ENCODE assay signal across 2 cellular contexts in the genomic region with DNA sequence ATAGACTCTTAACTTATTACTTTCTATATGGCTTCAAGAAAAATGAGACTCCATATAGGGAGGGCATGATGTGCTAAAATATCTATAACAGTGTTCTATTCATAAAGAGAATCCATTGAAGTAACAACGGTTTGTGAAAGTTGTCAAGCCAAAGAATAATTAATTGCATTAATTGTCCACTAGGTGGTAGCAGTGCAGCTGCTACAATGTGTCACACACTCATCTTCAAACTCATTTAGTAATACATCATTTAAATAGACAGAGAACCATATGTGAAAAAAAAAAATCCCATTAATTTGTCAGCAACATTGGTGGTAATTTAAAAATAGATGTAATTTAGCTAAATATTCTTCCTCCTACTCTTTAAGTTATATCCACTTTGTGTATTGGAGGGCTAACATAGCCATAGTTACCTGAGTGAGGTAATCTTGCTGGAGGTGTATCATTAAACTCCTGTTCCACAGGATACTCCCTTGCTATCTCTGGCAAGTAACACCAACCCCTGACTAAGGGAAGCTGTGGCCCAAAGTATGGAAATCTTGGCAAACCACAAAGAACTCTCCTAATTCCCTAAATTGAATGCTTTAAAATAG.
A peak's percentile ranks its signal among the peaks of the same experiment; 100 is the strongest.
TF ChIP-seq lines count a peak whose summit lies in the region.

No MANE protein-coding gene starts in this region.

TF ChIP-seq in endothelial cell of umbilical vein, 7 proteins besides CTCF, POLR2A, EP300 and RAD21 (continued from another document):
- no peak for TF ChIP-seq EZH2 (IDR thresholded peaks at IDR 0.05; ENCODE audit: borderline replicate concordance, low read depth, low read length, severe bottlenecking)
- no peak for TF ChIP-seq FOS (IDR thresholded peaks at IDR 0.05; ENCODE audit: borderline replicate concordance, insufficient read depth, low read length)
- no peak for TF ChIP-seq JUN (IDR thresholded peaks at IDR 0.05; ENCODE audit: borderline replicate concordance, insufficient read depth, insufficient read length, low read depth)
- TF ChIP-seq GATA2 (IDR thresholded peaks at IDR 0.05; ENCODE audit: insufficient read depth, insufficient read length, low read depth, low read length), result no peak
- TF ChIP-seq MYC (IDR thresholded peaks at IDR 0.05; ENCODE audit: low read depth, low read length), result no peak
- TF ChIP-seq, protein P1, sequence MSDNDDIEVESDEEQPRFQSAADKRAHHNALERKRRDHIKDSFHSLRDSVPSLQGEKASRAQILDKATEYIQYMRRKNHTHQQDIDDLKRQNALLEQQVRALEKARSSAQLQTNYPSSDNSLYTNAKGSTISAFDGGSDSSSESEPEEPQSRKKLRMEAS (IDR thresholded peaks at IDR 0.05; ENCODE audit: insufficient read depth, insufficient read length), result no peak

TF ChIP-seq in neural cell, 6 proteins besides CTCF, POLR2A, EP300 and RAD21 (continued from another document):
- TF ChIP-seq SMC3 (conservative IDR thresholded peaks at IDR 0.05; ENCODE audit: poor library complexity) (peak; percentile 61), MXI1 (conservative IDR thresholded peaks at IDR 0.05; ENCODE audit: poor library complexity, severe bottlenecking) (no peak)
